ENCODE assay signal across 8 cellular contexts in the genomic region with DNA sequence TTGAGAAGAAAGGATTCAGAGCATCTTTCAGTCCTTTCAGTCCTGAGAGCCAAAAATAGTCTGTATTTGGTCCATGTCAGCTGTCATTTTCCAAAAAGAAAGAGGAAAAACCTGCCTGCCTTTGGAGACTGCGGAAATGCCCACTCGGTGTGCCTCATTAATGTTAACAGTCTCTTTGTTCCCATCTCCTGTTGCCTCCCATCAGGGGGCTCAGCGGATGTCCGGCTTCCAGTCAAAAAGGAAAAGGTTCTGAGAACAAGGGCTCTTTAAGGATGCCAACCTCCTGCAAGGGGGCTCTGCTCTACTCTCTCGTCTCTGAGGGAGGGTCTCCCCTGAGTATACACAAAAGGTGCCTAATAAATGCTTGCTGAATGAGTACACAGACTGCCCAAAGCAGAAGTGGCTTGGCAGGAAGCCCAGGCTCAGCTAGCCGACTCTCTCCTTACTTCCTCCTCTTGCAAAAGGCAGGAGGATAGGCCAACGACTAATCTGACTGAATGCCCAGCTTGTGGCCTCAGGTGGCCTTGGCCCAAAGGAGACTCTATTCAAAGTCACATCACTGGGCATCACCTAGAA. TPM values are rescaled to one million over a fixed set of nuclear protein-coding genes. Genes with fewer than 3 reads are reported as not detected.
A peak's percentile ranks its signal among the peaks of the same experiment; 100 is the strongest.
DNase-seq lines count a peak whose midpoint lies in the region; ATAC-seq, FAIRE-seq and TF ChIP-seq lines count a peak whose summit lies in the region.

No MANE protein-coding gene starts in this region.

- 41 to 59% methylated on average over 4 to 7 of the region's 7 CpGs for WGBS in transverse colon (ENCODE audit: low coverage in 1 of 2), 2 donors

- H3K36me3 Mint-ChIP-seq in natural killer cell treated with Interleukin-12 subunit alpha and Interleukin-12 subunit beta and Interleukin-15 and Interleukin-18, amount 100 ng/mL, for 72 hours = peaks cover 13% of the 10 kb centered on the region
- peaks cover 6% of the 10 kb centered on the region for H3K36me3 Mint-ChIP-seq in natural killer cell
- peaks cover 46% of the 10 kb centered on the region for H3K36me3 Mint-ChIP-seq in WTC11

- H3K9me3 ChIP-seq in transverse colon = no peaks in the 10 kb centered on the region

- no peaks in the 10 kb centered on the region for H3K27me3 ChIP-seq in transverse colon

- no peak overlapping the region for H3K4me3 ChIP-seq in transverse colon

- CTCF ChIA-PET in WTC11 (lab: Charles Lee) = interaction anchor here (0.6 to 6.5 kb wide), 17 partner anchors 10 to 356 kb away, joined by 3 to 147 read pairs (median 6); a partner anchor contains a TSS

- ATAC-seq in natural killer cell treated with Interleukin-12 subunit alpha and Interleukin-12 subunit beta and Interleukin-15 and Interleukin-18, amount 100 ng/mL, for 72 hours = no peak
- ATAC-seq in natural killer cell = no peak
- peak; percentile 79 for ATAC-seq in WTC11
- ATAC-seq in HG03469 (IDR thresholded peaks at IDR 0.05; ENCODE audit: unreplicated experiment) = no peak

- peak overlapping the region in 2 of 4 donors; percentile 15 to 21 for H3K27ac ChIP-seq in transverse colon

- no peak for FAIRE-seq in urothelium cell line (lab: Jason Lieb, UNC)

- no peak for TF ChIP-seq CTCF in natural killer cell (IDR thresholded peaks at IDR 0.05)
- no peak for TF ChIP-seq CTCF in WTC11 (IDR thresholded peaks at IDR 0.05)
- TF ChIP-seq CTCF in transverse colon (IDR thresholded peaks at IDR 0.05) = no peak

- no peak for DNase-seq in natural killer cell treated with Interleukin-12 subunit alpha and Interleukin-12 subunit beta and Interleukin-15 and Interleukin-18, amount 100 ng/mL, for 72 hours (ENCODE audit: low spot score)
- DNase-seq in natural killer cell (no peak), WTC11 (ENCODE audit: low spot score) (peak; percentile 65), iPS DF 4.7 (ENCODE audit: extremely low read depth, low spot score) (peak; percentile 94), transverse colon (peak; percentile 59), NCI-H82 treated with DMSO at 0.1 percent for 48 hours (lab: John Stamatoyannopoulos, UW; ENCODE audit: unreplicated experiment) (no peak), urothelium cell line (ENCODE audit: low spot score) (no peak)

- peaks cover 0 to 19% (median 3%) of the 10 kb centered on the region in 4 donors for H3K36me3 ChIP-seq in transverse colon

- peaks cover 0 to 17% (median 7%) of the 10 kb centered on the region in 4 donors for H3K4me1 ChIP-seq in transverse colon

- no peak for TF ChIP-seq EP300 in transverse colon (IDR thresholded peaks at IDR 0.05; ENCODE audit: low read depth)

- peaks cover 22 to 28% of the 10 kb centered on the region in 2 donors for H3K4me1 Mint-ChIP-seq in natural killer cell treated with Interleukin-12 subunit alpha and Interleukin-12 subunit beta and Interleukin-15 and Interleukin-18, amount 100 ng/mL, for 72 hours (ENCODE audit: low read depth in 2 of 2)
- peaks cover 5% of the 10 kb centered on the region in 2 donors for H3K4me1 Mint-ChIP-seq in natural killer cell
- H3K4me1 Mint-ChIP-seq in WTC11 = peaks cover 68% of the 10 kb centered on the region

- no peaks in the 10 kb centered on the region for H3K9me3 Mint-ChIP-seq in natural killer cell treated with Interleukin-12 subunit alpha and Interleukin-12 subunit beta and Interleukin-15 and Interleukin-18, amount 100 ng/mL, for 72 hours
- H3K9me3 Mint-ChIP-seq in natural killer cell (no peaks in the 10 kb centered on the region), WTC11 (no peaks in the 10 kb centered on the region)

- H3K27me3 Mint-ChIP-seq in natural killer cell treated with Interleukin-12 subunit alpha and Interleukin-12 subunit beta and Interleukin-15 and Interleukin-18, amount 100 ng/mL, for 72 hours = no peaks in the 10 kb centered on the region
- H3K27me3 Mint-ChIP-seq in natural killer cell (ENCODE audit: low read depth in 2 of 2) (no peaks in the 10 kb centered on the region), WTC11 (ENCODE audit: low read depth) (no peaks in the 10 kb centered on the region)

- in situ Hi-C loops in transverse colon (cut with MboI; ENCODE audit: low pct_ligation_motif_present in 1 of 4, low pct_unique_long_range_greater_than_20kb in 1 of 4, low sequenced_read_pairs in 3 of 4) = loop anchor here in 3 of 4 donors (25.0 kb wide), 2 partner anchors 126 to 151 kb away; a partner anchor contains a TSS

- H3K27ac Mint-ChIP-seq in natural killer cell treated with Interleukin-12 subunit alpha and Interleukin-12 subunit beta and Interleukin-15 and Interleukin-18, amount 100 ng/mL, for 72 hours = peak overlapping the region; percentile 37 to 50
- H3K27ac Mint-ChIP-seq in natural killer cell (no peak overlapping the region), WTC11 (peak overlapping the region; percentile 96)

- intact Hi-C loops in natural killer cell (cut with micrococcal nuclease) = loop anchor here (5.0 to 10.0 kb wide), 4 partner anchors 34 to 354 kb away; a partner anchor contains a TSS
- intact Hi-C loops in transverse colon (cut with DNase I; ENCODE audit: low total_unique reads) = loop anchor here (10.0 kb wide), 1 partner anchor 54 kb away; no protein-coding TSS in a partner anchor

- H3K4me3 Mint-ChIP-seq in natural killer cell treated with Interleukin-12 subunit alpha and Interleukin-12 subunit beta and Interleukin-15 and Interleukin-18, amount 100 ng/mL, for 72 hours = no peak overlapping the region
- H3K4me3 Mint-ChIP-seq in natural killer cell (no peak overlapping the region), WTC11 (peak overlapping the region; percentile 55)

- POLR2A ChIA-PET in WTC11 (lab: Charles Lee) = interaction anchor here (0.7 to 2.0 kb wide), 8 partner anchors 9 to 50 kb away, joined by 4 to 13 read pairs (median 4); a partner anchor contains a TSS

- TF ChIP-seq POLR2A in transverse colon (IDR thresholded peaks at IDR 0.05) = no peak

TF ChIP-seq in WTC11, 78 proteins besides CTCF, POLR2A, EP300 and RAD21 (continues in another document):
- TF ChIP-seq ZNF423 (CRISPR knock-in tag; IDR thresholded peaks at IDR 0.05) (peak; percentile 45; the same call in 1 of the 2 replicates), NR1H2 (CRISPR knock-in tag; IDR thresholded peaks at IDR 0.05) (no peak), ZNF263 (CRISPR knock-in tag; IDR thresholded peaks at IDR 0.05; ENCODE audit: low read depth) (no peak)
- TF ChIP-seq, protein P1, sequence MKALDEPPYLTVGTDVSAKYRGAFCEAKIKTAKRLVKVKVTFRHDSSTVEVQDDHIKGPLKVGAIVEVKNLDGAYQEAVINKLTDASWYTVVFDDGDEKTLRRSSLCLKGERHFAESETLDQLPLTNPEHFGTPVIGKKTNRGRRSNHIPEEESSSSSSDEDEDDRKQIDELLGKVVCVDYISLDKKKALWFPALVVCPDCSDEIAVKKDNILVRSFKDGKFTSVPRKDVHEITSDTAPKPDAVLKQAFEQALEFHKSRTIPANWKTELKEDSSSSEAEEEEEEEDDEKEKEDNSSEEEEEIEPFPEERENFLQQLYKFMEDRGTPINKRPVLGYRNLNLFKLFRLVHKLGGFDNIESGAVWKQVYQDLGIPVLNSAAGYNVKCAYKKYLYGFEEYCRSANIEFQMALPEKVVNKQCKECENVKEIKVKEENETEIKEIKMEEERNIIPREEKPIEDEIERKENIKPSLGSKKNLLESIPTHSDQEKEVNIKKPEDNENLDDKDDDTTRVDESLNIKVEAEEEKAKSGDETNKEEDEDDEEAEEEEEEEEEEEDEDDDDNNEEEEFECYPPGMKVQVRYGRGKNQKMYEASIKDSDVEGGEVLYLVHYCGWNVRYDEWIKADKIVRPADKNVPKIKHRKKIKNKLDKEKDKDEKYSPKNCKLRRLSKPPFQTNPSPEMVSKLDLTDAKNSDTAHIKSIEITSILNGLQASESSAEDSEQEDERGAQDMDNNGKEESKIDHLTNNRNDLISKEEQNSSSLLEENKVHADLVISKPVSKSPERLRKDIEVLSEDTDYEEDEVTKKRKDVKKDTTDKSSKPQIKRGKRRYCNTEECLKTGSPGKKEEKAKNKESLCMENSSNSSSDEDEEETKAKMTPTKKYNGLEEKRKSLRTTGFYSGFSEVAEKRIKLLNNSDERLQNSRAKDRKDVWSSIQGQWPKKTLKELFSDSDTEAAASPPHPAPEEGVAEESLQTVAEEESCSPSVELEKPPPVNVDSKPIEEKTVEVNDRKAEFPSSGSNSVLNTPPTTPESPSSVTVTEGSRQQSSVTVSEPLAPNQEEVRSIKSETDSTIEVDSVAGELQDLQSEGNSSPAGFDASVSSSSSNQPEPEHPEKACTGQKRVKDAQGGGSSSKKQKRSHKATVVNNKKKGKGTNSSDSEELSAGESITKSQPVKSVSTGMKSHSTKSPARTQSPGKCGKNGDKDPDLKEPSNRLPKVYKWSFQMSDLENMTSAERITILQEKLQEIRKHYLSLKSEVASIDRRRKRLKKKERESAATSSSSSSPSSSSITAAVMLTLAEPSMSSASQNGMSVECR (CRISPR knock-in tag; IDR thresholded peaks at IDR 0.05; ENCODE audit: borderline replicate concordance) = peak; percentile 18; the same call in 1 of the 2 replicates

RNA-seq across cellular contexts. Expression of a gene that starts 17.3 kb away (rescaled TPM):
- total RNA-seq in natural killer cell treated with Interleukin-12 subunit alpha and Interleukin-12 subunit beta and Interleukin-15 and Interleukin-18, amount 100 ng/mL, for 72 hours = 100 to 1,000 TPM in 1 of 2 donors, 10 to 100 TPM in 1; 59.7 to 186 TPM
- total RNA-seq in natural killer cell (100 to 1,000 TPM in 2 of 3 donors, 10 to 100 TPM in 1; 97.8 to 209 (median 122) TPM), WTC11 (2021) (192 to 268 TPM (median 192 TPM) in 3 replicates), transverse colon (100 to 1,000 TPM in 3 of 4 donors, 10 to 100 TPM in 1; 65.7 to 191 (median 126) TPM)

RNA-seq across cellular contexts. Expression of a gene that starts 32.5 kb away (rescaled TPM):
- 10 to 100 TPM in 1 of 2 donors, 1 to 10 TPM in 1; 3.2 to 10.2 TPM for total RNA-seq in natural killer cell treated with Interleukin-12 subunit alpha and Interleukin-12 subunit beta and Interleukin-15 and Interleukin-18, amount 100 ng/mL, for 72 hours
- total RNA-seq in natural killer cell (1 to 10 TPM; 5.9 to 7.4 (median 6.8) TPM), WTC11 (2021) (17.9 to 25.0 TPM (median 18.6 TPM) in 3 replicates), transverse colon (10 to 100 TPM in 1 of 4 donors, 1 to 10 TPM in 3; 5.7 to 52.3 (median 8.3) TPM)

RNA-seq across cellular contexts. Expression of a gene that starts 35.0 kb away (rescaled TPM):
- total RNA-seq in natural killer cell treated with Interleukin-12 subunit alpha and Interleukin-12 subunit beta and Interleukin-15 and Interleukin-18, amount 100 ng/mL, for 72 hours = 1 to 10 TPM; 1.5 to 9.7 TPM
- total RNA-seq in natural killer cell (1 to 10 TPM in 1 of 3 donors, not detected in 2; 1.0 TPM), WTC11 (2021) (36.0 to 41.2 TPM (median 36.5 TPM) in 3 replicates), transverse colon (10 to 100 TPM in 1 of 4 donors, 1 to 10 TPM in 1, not detected in 2; 5.6 to 11.5 TPM)

RNA-seq across cellular contexts. Expression of a gene that starts 41.3 kb away (rescaled TPM):
- 1,000 to 10,000 TPM; 1,264 to 1,439 TPM for total RNA-seq in natural killer cell treated with Interleukin-12 subunit alpha and Interleukin-12 subunit beta and Interleukin-15 and Interleukin-18, amount 100 ng/mL, for 72 hours
- total RNA-seq in natural killer cell (1,000 to 10,000 TPM; 1,375 to 1,532 (median 1,498) TPM), WTC11 (2021) (1,832 to 2,055 TPM (median 2,048 TPM) in 3 replicates), transverse colon (100 to 1,000 TPM; 238 to 385 (median 342) TPM)

RNA-seq across cellular contexts. Expression of a gene that starts 43.4 kb away (rescaled TPM):
- total RNA-seq in natural killer cell treated with Interleukin-12 subunit alpha and Interleukin-12 subunit beta and Interleukin-15 and Interleukin-18, amount 100 ng/mL, for 72 hours = 10 to 100 TPM in 1 of 2 donors, 1 to 10 TPM in 1; 8.5 to 25.7 TPM
- total RNA-seq in natural killer cell = 10 to 100 TPM in 1 of 3 donors, 1 to 10 TPM in 2; 3.7 to 12.9 (median 3.8) TPM
- total RNA-seq in WTC11 (2021) = 153 to 181 TPM (median 162 TPM) in 3 replicates
- total RNA-seq in transverse colon = 10 to 100 TPM; 41.1 to 60.5 (median 50.0) TPM

Comparison
In these comparisons a context has a peak if more than half of its experiments do, and no peak if none do; other contexts are left out.
1. H3K27ac Mint-ChIP-seq: peak in natural killer cell treated with Interleukin-12 subunit alpha and Interleukin-12 subunit beta and Interleukin-15 and Interleukin-18, amount 100 ng/mL, for 72 hours (2 of 2) and WTC11 (single experiment); none in natural killer cell (0 of 2).
2. DNase-seq: peak in WTC11 (single experiment), iPS DF 4.7 (single experiment) and transverse colon (single experiment); none in natural killer cell treated with Interleukin-12 subunit alpha and Interleukin-12 subunit beta and Interleukin-15 and Interleukin-18, amount 100 ng/mL, for 72 hours (single experiment), natural killer cell (single experiment), NCI-H82 treated with DMSO at 0.1 percent for 48 hours (single experiment) and urothelium cell line (single experiment).